Comparison of ENCODE assay signal across 12 cellular contexts in the genomic region with DNA sequence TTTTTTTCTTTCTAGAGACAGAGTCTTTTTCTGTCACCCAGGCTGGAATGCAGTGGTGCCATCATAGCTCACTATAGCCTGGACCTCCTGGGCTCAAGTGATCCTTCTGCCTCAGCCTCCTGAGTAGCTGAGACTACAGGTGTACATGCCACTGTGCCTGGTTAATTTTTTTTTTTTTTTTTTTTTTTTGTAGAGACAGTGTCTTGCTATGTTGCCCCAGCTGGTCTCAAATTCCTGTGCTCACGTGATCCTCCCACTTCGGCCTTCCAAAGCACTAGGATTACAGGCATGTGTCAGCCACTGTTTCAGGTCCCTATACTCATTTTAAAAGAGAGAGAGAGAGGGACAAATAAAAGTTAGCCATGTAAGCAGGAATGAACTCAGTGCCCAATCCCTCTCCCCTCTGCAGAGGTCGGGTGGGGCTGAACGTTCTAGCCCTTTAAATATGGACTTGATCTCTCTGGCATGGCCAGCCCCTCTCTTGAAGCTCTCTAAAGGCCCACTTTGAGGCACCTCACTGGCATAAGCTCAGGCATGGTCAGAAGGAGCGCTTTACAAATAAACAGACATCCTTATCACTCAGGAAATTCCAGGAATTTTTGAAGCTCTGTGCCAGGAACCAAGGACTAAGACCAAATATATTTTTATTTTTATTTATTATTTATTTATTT.
A peak's percentile ranks its signal among the peaks of the same experiment; 100 is the strongest.
DNase-seq lines count a peak whose midpoint lies in the region; ATAC-seq and TF ChIP-seq lines count a peak whose summit lies in the region.
"Had no signal": no experiment of that assay in that cellular context is flagged by ENCODE, and none has a peak within 500 bp of the region (broad histone marks: within the 10 kb centered on the region; RNA-seq: fewer than 3 reads in every experiment).

No MANE protein-coding gene starts in this region.

- no peak overlapping the region for H2AFZ ChIP-seq in OCI-LY1 (ENCODE audit: low read length)
- H2AFZ ChIP-seq: parathyroid adenoma had no signal

- no peaks in the 10 kb centered on the region for H3K79me2 ChIP-seq in OCI-LY1 (ENCODE audit: insufficient read depth, low read length)
- H3K79me2 ChIP-seq: parathyroid adenoma had no signal

- H3K4me2 ChIP-seq in OCI-LY1 (ENCODE audit: low read length) = no peak overlapping the region

- H3K27ac ChIP-seq in OCI-LY1 (ENCODE audit: low read depth, low read length, poor library complexity, severe bottlenecking) = peak overlapping the region; percentile 44
- peak overlapping the region; percentile 94 for H3K27ac ChIP-seq in neutrophil
- H3K27ac ChIP-seq: parathyroid adenoma had no signal

- H3K4me1 ChIP-seq in OCI-LY1 (ENCODE audit: insufficient read depth, low read length, severe bottlenecking) (peaks cover 48% of the 10 kb centered on the region), neutrophil (ENCODE audit: control insufficient read depth in 1 of 2, insufficient read depth in 1 of 2, low read depth in 1 of 2, low read length in 1 of 2) (peaks cover 60 to 66% of the 10 kb centered on the region in 2 experiments)

- no peaks in the 10 kb centered on the region for H4K20me1 ChIP-seq in OCI-LY1 (ENCODE audit: insufficient read depth, low read length)

- H3F3A ChIP-seq in OCI-LY1 (ENCODE audit: insufficient read depth, low read length) = no peaks in the 10 kb centered on the region

- H3K27me3 ChIP-seq in OCI-LY1 (ENCODE audit: insufficient read depth, low read length) (no peaks in the 10 kb centered on the region), neutrophil (no peaks in the 10 kb centered on the region)

- no peak overlapping the region for H3K9ac ChIP-seq in OCI-LY1 (ENCODE audit: low read length)
- H3K9ac ChIP-seq: parathyroid adenoma had no signal

- H3K9me3 ChIP-seq in OCI-LY1 (ENCODE audit: low read length) (peaks cover 6% of the 10 kb centered on the region; the same call in 1 of the 2 replicates), neutrophil (no peaks in the 10 kb centered on the region)

- no peak for ATAC-seq in HG03378 (IDR thresholded peaks at IDR 0.05; ENCODE audit: unreplicated experiment)

- TF ChIP-seq CTCF in OCI-LY1 (IDR thresholded peaks at IDR 0.05; ENCODE audit: low read length) (no peak), choroid plexus epithelial cell (conservative IDR thresholded peaks at IDR 0.05; ENCODE audit: low read depth, low read length) (no peak), neutrophil (IDR thresholded peaks at IDR 0.05) (no peak)

- H3K4me3 ChIP-seq in OCI-LY1 (ENCODE audit: low read depth, low read length, poor library complexity, severe bottlenecking) = no peak overlapping the region
- no peak overlapping the region for H3K4me3 ChIP-seq in choroid plexus epithelial cell (ENCODE audit: low read depth, low read length)
- H3K4me3 ChIP-seq in neutrophil (ENCODE audit: low read depth in 1 of 2, low read length in 1 of 2) = no peak overlapping the region

- DNase-seq in EH (ENCODE audit: low read depth) (peak; percentile 73), choroid plexus epithelial cell (ENCODE audit: low read depth) (peak; percentile 74), amygdala (lab: John Stamatoyannopoulos, UW) (no peak), RKO (ENCODE audit: low spot score) (no peak), NCI-H2196 (lab: John Stamatoyannopoulos, UW; ENCODE audit: unreplicated experiment) (no peak)
- DNase-seq: hippocampal formation, NCI-H1048, SHP77 had no signal

- H3K9me2 ChIP-seq in OCI-LY1 (ENCODE audit: low read depth, low read length) = no peaks in the 10 kb centered on the region

- H3K36me3 ChIP-seq in OCI-LY1 (ENCODE audit: insufficient read depth, low read length) (no peaks in the 10 kb centered on the region; the same call in 1 of the 2 replicates), neutrophil (no peaks in the 10 kb centered on the region)

Comparison
In these comparisons a context has a peak if more than half of its experiments do, and no peak if none do; other contexts are left out.
1. DNase-seq: peak in EH (single experiment) and choroid plexus epithelial cell (single experiment); none in amygdala (0 of 56), RKO (single experiment) and NCI-H2196 (single experiment).